Comparison of ENCODE assay signal across 22 cellular contexts in the genomic region with DNA sequence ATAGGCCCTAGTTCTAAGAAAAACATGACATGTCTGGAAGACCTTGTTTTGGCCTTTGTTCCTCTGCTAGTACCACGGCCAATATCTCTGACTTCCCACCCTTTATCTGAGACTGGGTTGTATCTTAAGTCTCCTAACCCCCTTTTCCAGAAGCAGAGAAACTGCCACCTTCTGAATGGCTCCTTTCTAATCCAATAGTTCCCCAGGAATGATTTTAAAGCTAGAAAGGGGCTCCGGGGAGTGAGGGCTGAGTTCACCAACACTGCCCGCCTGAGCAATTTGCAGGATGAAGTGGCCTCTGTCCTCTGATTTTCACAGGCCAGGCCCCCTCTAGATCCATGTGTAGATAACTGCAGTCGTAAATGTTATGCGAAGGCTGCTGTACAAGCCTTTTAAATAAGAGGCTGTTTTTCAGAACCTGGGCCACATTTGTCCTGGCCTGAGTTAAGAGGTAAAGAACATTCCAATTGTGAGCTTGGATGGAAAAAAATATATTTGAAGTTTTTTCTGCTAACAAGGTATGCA.
DNase-seq lines count a peak whose midpoint lies in the region; ATAC-seq and TF ChIP-seq lines count a peak whose summit lies in the region.
"Had no signal": no experiment of that assay in that cellular context is flagged by ENCODE, and none has a peak within 500 bp of the region (broad histone marks: within the 10 kb centered on the region; RNA-seq: fewer than 3 reads in every experiment).

No MANE protein-coding gene starts in this region.

- H4K20me1 ChIP-seq in hepatocyte (ENCODE audit: insufficient read depth, poor library complexity, severe bottlenecking) = no peaks in the 10 kb centered on the region

- intact Hi-C loops in CD4-positive, alpha-beta memory T cell (cut with micrococcal nuclease) = no loop called here

- no peaks in the 10 kb centered on the region for H3K27me3 ChIP-seq in CD4-positive, alpha-beta memory T cell (ENCODE audit: insufficient read depth, low read length)
- H3K27me3 ChIP-seq in hepatocyte (no peaks in the 10 kb centered on the region), parathyroid adenoma (ENCODE audit: control insufficient read depth, insufficient read depth, low read length) (no peaks in the 10 kb centered on the region)
- H3K27me3 ChIP-seq: gastrocnemius medialis, ovary, right lobe of liver had no signal

- H3K27ac Mint-ChIP-seq in CD4-positive, alpha-beta memory T cell = peak overlapping the region in 4 of 7 donors; percentile 57 to 89 (median 62)
- H3K27ac Mint-ChIP-seq: activated naive CD4-positive, alpha-beta T cell treated with anti-CD3 and anti-CD28 coated beads, Interleukin-2, amount 50 U/mL, for 24 hours had no signal

- CTCF ChIA-PET in CD4-positive, alpha-beta memory T cell (lab: Charles Lee; ENCODE audit: partially characterized antibody) = no interaction called here

- H3K4me1 ChIP-seq in CD4-positive, alpha-beta memory T cell (ENCODE audit: insufficient read depth, low read length) = peaks cover 5% of the 10 kb centered on the region
- H3K4me1 ChIP-seq in hepatocyte (ENCODE audit: insufficient read depth) (peaks cover 42% of the 10 kb centered on the region), parathyroid adenoma (peaks cover 19% of the 10 kb centered on the region)
- H3K4me1 ChIP-seq: gastrocnemius medialis had no signal

- no peak overlapping the region for H3K27ac ChIP-seq in CD4-positive, alpha-beta memory T cell (ENCODE audit: low read depth, low read length)
- H3K27ac ChIP-seq in hepatocyte (peak overlapping the region; percentile 63), parathyroid adenoma (peak overlapping the region; percentile 58)
- H3K27ac ChIP-seq: gastrocnemius medialis, right lobe of liver had no signal

- H3K4me2 ChIP-seq in hepatocyte (peak overlapping the region; percentile 29), parathyroid adenoma (ENCODE audit: low read length) (peak overlapping the region; percentile 35)

- H3K4me3 ChIP-seq in CD4-positive, alpha-beta memory T cell (ENCODE audit: low read length in 2 of 2) = no peak overlapping the region
- H3K4me3 ChIP-seq in hepatocyte (no peak overlapping the region), parathyroid adenoma (ENCODE audit: low read depth, low read length) (no peak overlapping the region)
- H3K4me3 ChIP-seq: gastrocnemius medialis, lung, ovary, right lobe of liver had no signal

- H2AFZ ChIP-seq in hepatocyte = peak overlapping the region; percentile 4
- peak overlapping the region; percentile 71 for H2AFZ ChIP-seq in parathyroid adenoma

- no peaks in the 10 kb centered on the region for H3K36me3 Mint-ChIP-seq in CD4-positive, alpha-beta memory T cell
- H3K36me3 Mint-ChIP-seq: activated naive CD4-positive, alpha-beta T cell treated with anti-CD3 and anti-CD28 coated beads, Interleukin-2, amount 50 U/mL, for 24 hours had no signal

- POLR2A ChIA-PET in CD4-positive, alpha-beta memory T cell (lab: Charles Lee; ENCODE audit: partially characterized antibody) = no interaction called here

- H3K27me3 Mint-ChIP-seq in CD4-positive, alpha-beta memory T cell = no peaks in the 10 kb centered on the region

- peaks cover 0 to 3% (median 0%) of the 10 kb centered on the region in 8 donors for H3K9me3 Mint-ChIP-seq in CD4-positive, alpha-beta memory T cell

- no peaks in the 10 kb centered on the region for H3K79me2 ChIP-seq in hepatocyte
- H3K79me2 ChIP-seq in parathyroid adenoma = no peaks in the 10 kb centered on the region

- DNase-seq in CD4-positive, alpha-beta memory T cell = no peak
- DNase-seq in SK-N-DZ (ENCODE audit: low spot score) (peak; percentile 59), hepatocyte (ENCODE audit: low spot score) (peak; percentile 13), NCI-H226 (no peak), NCI-H1930 (lab: John Stamatoyannopoulos, UW) (no peak), omental fat pad (ENCODE audit: low spot score) (no peak)
- DNase-seq: activated T-cell treated with anti-CD3 and anti-CD28 coated beads, Interleukin-2, amount 50 U/mL, for 4 hours; effector memory CD4-positive, alpha-beta T cell; gastrocnemius medialis; hypothalamus; IMR-90; NCI-H1436 treated with DMSO at 0.1 percent for 48 hours; NCI-H2171; NCI-H526; ovary; right lobe of liver; RPMI8226; stimulated activated CD4-positive, alpha-beta T cell treated with anti-CD3 and anti-CD28 coated beads, Interleukin-15, amount 100 ng/mL, for 24 hours had no signal

- H3K4me3 Mint-ChIP-seq in CD4-positive, alpha-beta memory T cell = peak overlapping the region in 4 of 8 donors; percentile 3 to 55 (median 46)
- H3K4me3 Mint-ChIP-seq: activated naive CD4-positive, alpha-beta T cell treated with anti-CD3 and anti-CD28 coated beads, Interleukin-2, amount 50 U/mL, for 24 hours; activated T-cell treated with anti-CD3 and anti-CD28 coated beads, Interleukin-2, amount 50 U/mL, for 4 hours had no signal

- peaks cover 4 to 10% (median 6%) of the 10 kb centered on the region in 4 donors for H3K4me1 Mint-ChIP-seq in CD4-positive, alpha-beta memory T cell
- H3K4me1 Mint-ChIP-seq: activated naive CD4-positive, alpha-beta T cell treated with anti-CD3 and anti-CD28 coated beads, Interleukin-2, amount 50 U/mL, for 24 hours had no signal

- H3K9ac ChIP-seq in parathyroid adenoma = no peak overlapping the region

- H3K36me3 ChIP-seq in CD4-positive, alpha-beta memory T cell (ENCODE audit: insufficient read depth, low read length) = no peaks in the 10 kb centered on the region
- H3K36me3 ChIP-seq in hepatocyte (replicated peaks; ENCODE audit: insufficient read depth, low read depth) (no peaks in the 10 kb centered on the region), parathyroid adenoma (ENCODE audit: control insufficient read depth, insufficient read depth, low read length) (no peaks in the 10 kb centered on the region)
- H3K36me3 ChIP-seq: gastrocnemius medialis, ovary, right lobe of liver had no signal

- TF ChIP-seq CTCF in hepatocyte (IDR thresholded peaks at IDR 0.05; ENCODE audit: poor library complexity) (no peak), parathyroid adenoma (IDR thresholded peaks at IDR 0.05) (no peak), omental fat pad (IDR thresholded peaks at IDR 0.05) (no peak)

- no peaks in the 10 kb centered on the region for H3K9me3 ChIP-seq in CD4-positive, alpha-beta memory T cell (ENCODE audit: control insufficient read depth in 1 of 2, low read length in 2 of 2)
- H3K9me3 ChIP-seq in hepatocyte (ENCODE audit: low read depth) = no peaks in the 10 kb centered on the region
- no peaks in the 10 kb centered on the region for H3K9me3 ChIP-seq in parathyroid adenoma (ENCODE audit: control insufficient read depth, low read length)
- H3K9me3 ChIP-seq: gastrocnemius medialis, ovary, right lobe of liver had no signal

- H3K9me2 ChIP-seq in hepatocyte (replicated peaks; ENCODE audit: insufficient read depth) = no peaks in the 10 kb centered on the region

- no peak for ATAC-seq in GM19395 (IDR thresholded peaks at IDR 0.05; ENCODE audit: unreplicated experiment)
- ATAC-seq in omental fat pad (ENCODE audit: low FRiP score) = no peak
- ATAC-seq: activated T-cell treated with anti-CD3 and anti-CD28 coated beads, Interleukin-2, amount 50 U/mL, for 4 hours; gastrocnemius medialis; right lobe of liver had no signal

- 19% methylated on average over 5 of the region's 5 CpGs for WGBS in hepatocyte (ENCODE audit: low lambda C conversion rate, missing lambda C conversion rate)

Comparison
In these comparisons a context has a peak if more than half of its experiments do, and no peak if none do; other contexts are left out.
1. DNase-seq: peak in SK-N-DZ (single experiment) and hepatocyte (single experiment); none in CD4-positive, alpha-beta memory T cell (0 of 5), NCI-H226 (single experiment), NCI-H1930 (0 of 2) and omental fat pad (single experiment).